22 cellular contexts compared by ENCODE assay signal in genomic region chr12:127928178-127928577, GRCh38.
"Had no signal": no experiment of that assay in that cellular context is flagged by ENCODE, and none has a peak within 500 bp of the region (broad histone marks: within the 10 kb centered on the region; RNA-seq: fewer than 3 reads in every experiment).

No MANE protein-coding gene starts in this region.

- H3K9me3 Mint-ChIP-seq: activated CD8-positive, alpha-beta T cell treated with anti-CD3 and anti-CD28 coated beads for 36 hours; activated T-cell treated with anti-CD3 and anti-CD28 coated beads, Interleukin-2, amount 50 U/mL, for 4 hours; neural progenitor cell; type B pancreatic cell had no signal

- H3K4me1 Mint-ChIP-seq: immature natural killer cell, naive B cell, neural progenitor cell, T-helper 17 cell, WTC11 had no signal

- H3K4me2 ChIP-seq: neural progenitor cell had no signal

- H3K27ac Mint-ChIP-seq: activated CD8-positive, alpha-beta T cell treated with anti-CD3 and anti-CD28 coated beads for 36 hours; activated naive CD4-positive, alpha-beta T cell treated with anti-CD3 and anti-CD28 coated beads, Interleukin-2, amount 50 U/mL, for 72 hours; immature natural killer cell; naive B cell; neural progenitor cell; T-helper 17 cell; type B pancreatic cell; WTC11 had no signal

- DNase-seq: activated CD4-positive, alpha-beta T cell treated with anti-CD3 and anti-CD28 coated beads for 4 hours; activated CD8-positive, alpha-beta T cell treated with anti-CD3 and anti-CD28 coated beads for 36 hours; activated gamma-delta T cell; activated T-cell treated with anti-CD3 and anti-CD28 coated beads, Interleukin-2, amount 50 U/mL, for 4 hours; colonic mucosa; foreskin keratinocyte; heart left ventricle; immature natural killer cell; lower lobe of right lung; midbrain; naive B cell; pancreas; SHP77 treated with DMSO at 0.1 percent for 48 hours; stimulated activated CD4-positive, alpha-beta T cell treated with anti-CD3 and anti-CD28 coated beads, Interleukin-15, amount 100 ng/mL, for 24 hours; stimulated activated CD4-positive, alpha-beta T cell treated with anti-CD3 and anti-CD28 coated beads, Interleukin-4, amount 100 ng/mL, for 1 hour; stimulated activated naive CD4-positive, alpha-beta T cell; substantia nigra; T-helper 17 cell had no signal

- H3K4me3 Mint-ChIP-seq: activated CD8-positive, alpha-beta T cell treated with anti-CD3 and anti-CD28 coated beads for 36 hours; activated T-cell treated with anti-CD3 and anti-CD28 coated beads, Interleukin-2, amount 50 U/mL, for 4 hours; immature natural killer cell; naive B cell; neural progenitor cell; T-helper 17 cell; type B pancreatic cell; WTC11 had no signal

- H3K36me3 ChIP-seq: colonic mucosa, heart left ventricle, lower lobe of right lung, neural progenitor cell, pancreas had no signal

- H3K27ac ChIP-seq: colonic mucosa, foreskin keratinocyte, lower lobe of right lung, neural progenitor cell, pancreas had no signal

- H3K27me3 ChIP-seq: colonic mucosa, foreskin keratinocyte, heart left ventricle, neural progenitor cell, pancreas had no signal

- H3K4me3 ChIP-seq: colonic mucosa, heart left ventricle, lower lobe of right lung, neural progenitor cell, pancreas had no signal

- H2AFZ ChIP-seq: neural progenitor cell had no signal

- H3K27me3 Mint-ChIP-seq: activated CD8-positive, alpha-beta T cell treated with anti-CD3 and anti-CD28 coated beads for 36 hours; naive B cell; T-helper 17 cell had no signal

- H3K4me1 ChIP-seq: colonic mucosa, foreskin keratinocyte, lower lobe of right lung, neural progenitor cell, pancreas had no signal

- H3K9me3 ChIP-seq: colonic mucosa, heart left ventricle, lower lobe of right lung, pancreas had no signal

- H3K9ac ChIP-seq: neural progenitor cell had no signal

- ATAC-seq: activated CD8-positive, alpha-beta T cell treated with anti-CD3 and anti-CD28 coated beads for 36 hours; activated naive CD4-positive, alpha-beta T cell treated with anti-CD3 and anti-CD28 coated beads, Interleukin-2, amount 50 U/mL, for 72 hours; activated T-cell treated with anti-CD3 and anti-CD28 coated beads, Interleukin-2, amount 50 U/mL, for 4 hours; foreskin keratinocyte; lower lobe of right lung; pancreas; T-helper 17 cell; WTC11 had no signal

- H3K36me3 Mint-ChIP-seq: activated naive CD4-positive, alpha-beta T cell treated with anti-CD3 and anti-CD28 coated beads, Interleukin-2, amount 50 U/mL, for 72 hours; immature natural killer cell; naive B cell; neural progenitor cell; type B pancreatic cell had no signal
